Comparison of ENCODE assay signal across 30 cellular contexts in genomic region chrX:121216979-121217378, GRCh38.
"Had no signal": no experiment of that assay in that cellular context is flagged by ENCODE, and none has a peak within 500 bp of the region (broad histone marks: within the 10 kb centered on the region; RNA-seq: fewer than 3 reads in every experiment).

No MANE protein-coding gene starts in this region.

- DNase-seq: colonic mucosa; effector CD8-positive, alpha-beta T cell; foreskin keratinocyte; heart left ventricle; left cardiac atrium; left lung; mesenchymal stem cell; mucosa of descending colon; naive B cell; sigmoid colon; stimulated activated CD4-positive, alpha-beta T cell treated with anti-CD3 and anti-CD28 coated beads, Interleukin-2, amount 100 ng/mL, for 24 hours; stimulated activated CD4-positive, alpha-beta T cell treated with anti-CD3 and anti-CD28 coated beads, Interleukin-4, amount 100 ng/mL, for 24 hours; stimulated activated naive CD8-positive, alpha-beta T cell treated with anti-CD3 and anti-CD28 coated beads, Interleukin-15, Interleukin-2, amounts not matched to agents 100 U/mL and 50 U/mL, for 24 hours; substantia nigra; testis; tibial artery; upper lobe of left lung had no signal

- H3K79me2 ChIP-seq: hepatocyte, parathyroid adenoma had no signal

- H3K27me3 ChIP-seq: colonic mucosa, esophagus muscularis mucosa, foreskin keratinocyte, gastroesophageal sphincter, heart left ventricle, hepatocyte, left lung, right atrium auricular region, sigmoid colon, testis, tibial artery, upper lobe of left lung had no signal

- H2AFZ ChIP-seq: hepatocyte, parathyroid adenoma had no signal

- FAIRE-seq: endothelial cell of umbilical vein, urothelium cell line had no signal

- H3K27me3 Mint-ChIP-seq: dendritic cell treated with granulocyte-macrophage colony-stimulating factor and Interleukin-4, amounts not matched to agents 40 ng/mL and 50 ng/mL, for 4 days; naive B cell; natural killer cell treated with Interleukin-12 subunit alpha and Interleukin-12 subunit beta and Interleukin-15 and Interleukin-18, amount 100 ng/mL, for 72 hours had no signal

- H3K27ac Mint-ChIP-seq: dendritic cell treated with granulocyte-macrophage colony-stimulating factor and Interleukin-4, amounts not matched to agents 40 ng/mL and 50 ng/mL, for 4 days; mesothelial cell of epicardium; naive B cell; natural killer cell treated with Interleukin-12 subunit alpha and Interleukin-12 subunit beta and Interleukin-15 and Interleukin-18, amount 100 ng/mL, for 72 hours; stimulated activated effector memory CD8-positive, alpha-beta T cell treated with anti-CD3 and anti-CD28 coated beads, Interleukin-12 subunit alpha, Interleukin-12 subunit beta, amount 100 ng/mL, for 72 hours had no signal

- H3K9me3 ChIP-seq: colonic mucosa, esophagus muscularis mucosa, gastroesophageal sphincter, heart left ventricle, left lung, mucosa of descending colon, prostate gland, right atrium auricular region, sigmoid colon, testis, tibial artery, upper lobe of left lung had no signal

- H3K4me1 ChIP-seq: colonic mucosa, esophagus muscularis mucosa, foreskin keratinocyte, gastroesophageal sphincter, heart left ventricle, left lung, parathyroid adenoma, prostate gland, right atrium auricular region, sigmoid colon, testis, tibial artery, upper lobe of left lung had no signal

- H3K4me3 ChIP-seq: colonic mucosa, esophagus muscularis mucosa, gastroesophageal sphincter, heart left ventricle, hepatocyte, left lung, mucosa of descending colon, prostate gland, right atrium auricular region, sigmoid colon, testis, tibial artery, upper lobe of left lung had no signal

- H3K36me3 ChIP-seq: colonic mucosa, esophagus muscularis mucosa, gastroesophageal sphincter, heart left ventricle, left lung, prostate gland, right atrium auricular region, sigmoid colon, tibial artery, upper lobe of left lung had no signal

- H3K4me2 ChIP-seq: hepatocyte had no signal

- H3K27ac ChIP-seq: colonic mucosa, esophagus muscularis mucosa, foreskin keratinocyte, gastroesophageal sphincter, heart left ventricle, hepatocyte, left lung, parathyroid adenoma, prostate gland, right atrium auricular region, sigmoid colon, testis, tibial artery, upper lobe of left lung had no signal

- H3K9ac ChIP-seq: parathyroid adenoma had no signal

- H3K4me3 Mint-ChIP-seq: dendritic cell treated with granulocyte-macrophage colony-stimulating factor and Interleukin-4, amounts not matched to agents 40 ng/mL and 50 ng/mL, for 4 days; mesothelial cell of epicardium; naive B cell; natural killer cell treated with Interleukin-12 subunit alpha and Interleukin-12 subunit beta and Interleukin-15 and Interleukin-18, amount 100 ng/mL, for 72 hours; neural crest cell; stimulated activated effector memory CD8-positive, alpha-beta T cell treated with anti-CD3 and anti-CD28 coated beads, Interleukin-12 subunit alpha, Interleukin-12 subunit beta, amount 100 ng/mL, for 72 hours had no signal

- H3K9me3 Mint-ChIP-seq: dendritic cell treated with granulocyte-macrophage colony-stimulating factor and Interleukin-4, amounts not matched to agents 40 ng/mL and 50 ng/mL, for 4 days; natural killer cell treated with Interleukin-12 subunit alpha and Interleukin-12 subunit beta and Interleukin-15 and Interleukin-18, amount 100 ng/mL, for 72 hours; stimulated activated effector memory CD8-positive, alpha-beta T cell treated with anti-CD3 and anti-CD28 coated beads, Interleukin-12 subunit alpha, Interleukin-12 subunit beta, amount 100 ng/mL, for 72 hours had no signal

- H3K36me3 Mint-ChIP-seq: mesothelial cell of epicardium; naive B cell; natural killer cell treated with Interleukin-12 subunit alpha and Interleukin-12 subunit beta and Interleukin-15 and Interleukin-18, amount 100 ng/mL, for 72 hours; stimulated activated effector memory CD8-positive, alpha-beta T cell treated with anti-CD3 and anti-CD28 coated beads, Interleukin-12 subunit alpha, Interleukin-12 subunit beta, amount 100 ng/mL, for 72 hours had no signal

- H3K4me1 Mint-ChIP-seq: mesothelial cell of epicardium; naive B cell; stimulated activated effector memory CD8-positive, alpha-beta T cell treated with anti-CD3 and anti-CD28 coated beads, Interleukin-12 subunit alpha, Interleukin-12 subunit beta, amount 100 ng/mL, for 72 hours had no signal

- ATAC-seq: foreskin keratinocyte; gastroesophageal sphincter; heart left ventricle; left cardiac atrium; left lung; mucosa of descending colon; natural killer cell treated with Interleukin-12 subunit alpha and Interleukin-12 subunit beta and Interleukin-15 and Interleukin-18, amount 100 ng/mL, for 72 hours; stimulated activated effector memory CD8-positive, alpha-beta T cell treated with anti-CD3 and anti-CD28 coated beads, Interleukin-12 subunit alpha, Interleukin-12 subunit beta, amount 100 ng/mL, for 72 hours; stimulated activated naive CD8-positive, alpha-beta T cell treated with anti-CD3 and anti-CD28 coated beads, Interleukin-15, Interleukin-2, amounts not matched to agents 100 U/mL and 50 U/mL, for 24 hours had no signal
